Comparison of ENCODE assay signal across 12 cellular contexts in genomic region chr12:52304941-52305411, GRCh38. TPM values are rescaled to one million over a fixed set of nuclear protein-coding genes. Genes with fewer than 3 reads are reported as not detected.
A peak's percentile ranks its signal among the peaks of the same experiment; 100 is the strongest.
DNase-seq lines count a peak whose midpoint lies in the region; ATAC-seq and TF ChIP-seq lines count a peak whose summit lies in the region.
"Not testable (repeated sequence)": the region's sequence is repeated elsewhere in the genome, so short reads cannot be mapped to it uniquely, and the experiment has no call there.
"Had no signal": no experiment of that assay in that cellular context is flagged by ENCODE, and none has a peak within 500 bp of the region (broad histone marks: within the 10 kb centered on the region; RNA-seq: fewer than 3 reads in every experiment).

No MANE protein-coding gene starts in this region.

- not testable (repeated sequence) for H3K27ac Mint-ChIP-seq in activated B cell treated with CpG ODN at 0.5 μM for 24 hours
- H3K27ac Mint-ChIP-seq in stimulated activated effector memory CD8-positive, alpha-beta T cell treated with anti-CD3 and anti-CD28 coated beads, Interleukin-12 subunit alpha, Interleukin-12 subunit beta, amount 100 ng/mL, for 72 hours = peak overlapping the region; percentile 29

- H3K4me1 Mint-ChIP-seq in activated B cell treated with CpG ODN at 0.5 μM for 24 hours = not testable (repeated sequence)
- peaks cover 33% of the 10 kb centered on the region for H3K4me1 Mint-ChIP-seq in stimulated activated effector memory CD8-positive, alpha-beta T cell treated with anti-CD3 and anti-CD28 coated beads, Interleukin-12 subunit alpha, Interleukin-12 subunit beta, amount 100 ng/mL, for 72 hours

- not testable (repeated sequence) for H3K36me3 ChIP-seq in Loucy (ENCODE audit: insufficient read depth, low read length); mammary epithelial cell (ENCODE audit: insufficient read depth, low read length)

- not testable (repeated sequence) for H3K27ac ChIP-seq in mammary epithelial cell (ENCODE audit: insufficient read depth, low read depth, low read length)

- POLR2A ChIA-PET in activated B cell treated with CpG ODN at 0.5 μM for 24 hours (lab: Charles Lee) = not testable (repeated sequence)

- H3K36me3 Mint-ChIP-seq in activated B cell treated with CpG ODN at 0.5 μM for 24 hours (ENCODE audit: low read depth); stimulated activated effector memory CD8-positive, alpha-beta T cell treated with anti-CD3 and anti-CD28 coated beads, Interleukin-12 subunit alpha, Interleukin-12 subunit beta, amount 100 ng/mL, for 72 hours: not testable (repeated sequence)

- dilution Hi-C loops in mammary epithelial cell (cut with HindIII; ENCODE audit: low sequenced_read_pairs) = not testable (repeated sequence)

- not testable (repeated sequence) for H3K79me2 ChIP-seq in Loucy (ENCODE audit: insufficient read depth, low read length); mammary epithelial cell (ENCODE audit: insufficient read depth, low read length)

- intact Hi-C loops in activated B cell treated with CpG ODN at 0.5 μM for 24 hours (cut with micrococcal nuclease); mammary epithelial cell (cut with micrococcal nuclease): not testable (repeated sequence)

- H3K27me3 ChIP-seq in Loucy (ENCODE audit: insufficient read depth, low read length, poor library complexity, severe bottlenecking); mammary epithelial cell (ENCODE audit: insufficient read depth, low read length): not testable (repeated sequence)

- peak overlapping the region; percentile 76 for H3K9ac ChIP-seq in Loucy (ENCODE audit: low read depth, low read length, poor library complexity, severe bottlenecking)
- H3K9ac ChIP-seq in mammary epithelial cell (ENCODE audit: insufficient read depth, low read length) = not testable (repeated sequence)

- in situ Hi-C loops in mammary epithelial cell (cut with MboI; ENCODE audit: low sequenced_read_pairs in 2 of 2) = not testable (repeated sequence)

- BruUV-seq in mammary epithelial cell (replicated peaks; lab: Mats Ljungman, UMichigan) = not testable (repeated sequence)

- peaks cover 34% of the 10 kb centered on the region for H3K27me3 Mint-ChIP-seq in activated B cell treated with CpG ODN at 0.5 μM for 24 hours

- not testable (repeated sequence) for H3K9me2 ChIP-seq in Loucy (replicated peaks; ENCODE audit: low read depth, low read length)

- H3K4me2 ChIP-seq in Loucy (ENCODE audit: low read depth, low read length, poor library complexity, severe bottlenecking) = peak overlapping the region; percentile 93
- H3K4me2 ChIP-seq in mammary epithelial cell (ENCODE audit: insufficient read depth, low read depth, low read length) = peak overlapping the region; percentile 24

- not testable (repeated sequence) for H2AFZ ChIP-seq in Loucy (ENCODE audit: low read length)
- H2AFZ ChIP-seq in mammary epithelial cell (ENCODE audit: low read depth, low read length) = peak overlapping the region; percentile 20

- H3K9me3 Mint-ChIP-seq in activated B cell treated with CpG ODN at 0.5 μM for 24 hours; stimulated activated effector memory CD8-positive, alpha-beta T cell treated with anti-CD3 and anti-CD28 coated beads, Interleukin-12 subunit alpha, Interleukin-12 subunit beta, amount 100 ng/mL, for 72 hours: not testable (repeated sequence)

- H4K20me1 ChIP-seq in Loucy (ENCODE audit: insufficient read depth, low read length, poor library complexity, severe bottlenecking); mammary epithelial cell (ENCODE audit: insufficient read depth, low read length): not testable (repeated sequence)

- CTCF ChIA-PET in activated B cell treated with CpG ODN at 0.5 μM for 24 hours (lab: Charles Lee); mammary epithelial cell (lab: Charles Lee; ENCODE audit: low non-redundant PET): not testable (repeated sequence)

- not testable (repeated sequence) for H3F3A ChIP-seq in Loucy (ENCODE audit: low read depth)

- not testable (repeated sequence) for TF ChIP-seq CTCF in Loucy (conservative IDR thresholded peaks at IDR 0.05; ENCODE audit: low read length); activated B cell treated with CpG ODN at 0.5 μM for 24 hours (IDR thresholded peaks at IDR 0.05); mammary epithelial cell (conservative IDR thresholded peaks at IDR 0.05 in 1 of 2, IDR thresholded peaks at IDR 0.05 in 1 of 2; ENCODE audit: extremely low read depth in 1 of 2, insufficient read depth in 1 of 2, low read depth in 1 of 2, low read length in 2 of 2)

- not testable (repeated sequence) for H3K9me3 ChIP-seq in Loucy (ENCODE audit: insufficient read depth, low read depth, low read length); mammary epithelial cell (replicated peaks; ENCODE audit: insufficient read depth, low read length)

- H3K4me3 ChIP-seq in Loucy (ENCODE audit: low read length, poor library complexity, severe bottlenecking) = peak overlapping the region; percentile 71
- H3K4me3 ChIP-seq in mammary epithelial cell (replicated peaks in 1 of 3; ENCODE audit: insufficient read depth in 1 of 3, low read depth in 2 of 3, low read length in 3 of 3) = not testable (repeated sequence)

- ATAC-seq in GM19324 (IDR thresholded peaks at IDR 0.05; ENCODE audit: low FRiP score, unreplicated experiment) (peak; percentile 56), GM21737 (IDR thresholded peaks at IDR 0.05; ENCODE audit: unreplicated experiment) (peak; percentile 89), HG03066 (IDR thresholded peaks at IDR 0.05; ENCODE audit: low read depth, unreplicated experiment) (peak; percentile 93), activated B cell treated with CpG ODN at 0.5 μM for 24 hours (ENCODE audit: low read depth) (peak; percentile 31)
- peak; percentile 79 for ATAC-seq in stimulated activated effector memory CD8-positive, alpha-beta T cell treated with anti-CD3 and anti-CD28 coated beads, Interleukin-12 subunit alpha, Interleukin-12 subunit beta, amount 100 ng/mL, for 72 hours

- H3K4me3 Mint-ChIP-seq in activated B cell treated with CpG ODN at 0.5 μM for 24 hours = not testable (repeated sequence)
- peak overlapping the region; percentile 20 for H3K4me3 Mint-ChIP-seq in stimulated activated effector memory CD8-positive, alpha-beta T cell treated with anti-CD3 and anti-CD28 coated beads, Interleukin-12 subunit alpha, Interleukin-12 subunit beta, amount 100 ng/mL, for 72 hours

- peak; percentile 59 for DNase-seq in ELF-1 (ENCODE audit: low read depth, low spot score)
- not testable (repeated sequence) for DNase-seq in activated B cell treated with CpG ODN at 0.5 μM for 24 hours, mammary epithelial cell
- peak in 1 of 2 donors; percentile 64 for DNase-seq in stimulated activated effector memory CD8-positive, alpha-beta T cell treated with anti-CD3 and anti-CD28 coated beads, Interleukin-12 subunit alpha, Interleukin-12 subunit beta, amount 100 ng/mL, for 72 hours (ENCODE audit: low spot score in 2 of 2)

- 75% methylated on average over 11 of the region's 15 CpGs for WGBS in mammary epithelial cell (ENCODE audit: low coverage, missing lambda C conversion rate)

- H3K4me1 ChIP-seq in Loucy (ENCODE audit: insufficient read depth, low read length, poor library complexity, severe bottlenecking) = peaks cover 16% of the 10 kb centered on the region
- H3K4me1 ChIP-seq in mammary epithelial cell (ENCODE audit: insufficient read depth, low read length) = peaks cover 22% of the 10 kb centered on the region

RNA-seq across cellular contexts. Expression of gene KRT81, which starts 13.6 kb away (rescaled TPM):
- not detected in 2 replicates for total RNA-seq in activated B cell treated with CpG ODN at 0.5 μM for 24 hours
- 100 to 1,000 TPM; 176 to 903 TPM for total RNA-seq in mammary epithelial cell
- 90.5 TPM for polyA plus RNA-seq in mammary epithelial cell
- 21.9 TPM for polyA minus RNA-seq in mammary epithelial cell
- total RNA-seq: esophagus squamous epithelium, renal cortical epithelial cell, vagina had no signal

RNA-seq across cellular contexts. Expression of gene KRT83, which starts 16.2 kb away (rescaled TPM):
- total RNA-seq in activated B cell treated with CpG ODN at 0.5 μM for 24 hours (not detected in 2 replicates), mammary epithelial cell (1 to 10 TPM in 1 of 2 donors, not detected in 1; 9.0 TPM)
- polyA plus RNA-seq in mammary epithelial cell = 0.07 TPM
- not detected for polyA minus RNA-seq in mammary epithelial cell
- total RNA-seq: aorta, esophagus squamous epithelium, renal cortical epithelial cell, vagina had no signal
- polyA plus RNA-seq: aorta had no signal

RNA-seq across cellular contexts. Expression of gene KRT86, which starts 30.5 kb away (rescaled TPM):
- total RNA-seq in activated B cell treated with CpG ODN at 0.5 μM for 24 hours (not detected in 2 replicates), mammary epithelial cell (10 to 100 TPM in 1 of 2 donors, 1 to 10 TPM in 1; 6.3 to 34.9 TPM)
- polyA plus RNA-seq in mammary epithelial cell = 8.6 TPM
- 0.72 TPM for polyA minus RNA-seq in mammary epithelial cell
- total RNA-seq: esophagus squamous epithelium, vagina had no signal

Comparison
In these comparisons a context has a peak if more than half of its experiments do, and no peak if none do; other contexts are left out.
1. ATAC-seq: peak in every context shown above with its lines; median percentile 93 in HG03066; 89 in GM21737; 79 in stimulated activated effector memory CD8-positive, alpha-beta T cell treated with anti-CD3 and anti-CD28 coated beads, Interleukin-12 subunit alpha, Interleukin-12 subunit beta, amount 100 ng/mL, for 72 hours; 56 in GM19324; 31 in activated B cell treated with CpG ODN at 0.5 μM for 24 hours.
2. RNA of gene KRT81, which starts 13.6 kb away (total RNA-seq): 176 to 903 TPM in mammary epithelial cell; not detected in activated B cell treated with CpG ODN at 0.5 μM for 24 hours; every median in the first group is over 100 times any median in the second.